Comparison of ENCODE assay signal across 3 cellular contexts in the genomic region with DNA sequence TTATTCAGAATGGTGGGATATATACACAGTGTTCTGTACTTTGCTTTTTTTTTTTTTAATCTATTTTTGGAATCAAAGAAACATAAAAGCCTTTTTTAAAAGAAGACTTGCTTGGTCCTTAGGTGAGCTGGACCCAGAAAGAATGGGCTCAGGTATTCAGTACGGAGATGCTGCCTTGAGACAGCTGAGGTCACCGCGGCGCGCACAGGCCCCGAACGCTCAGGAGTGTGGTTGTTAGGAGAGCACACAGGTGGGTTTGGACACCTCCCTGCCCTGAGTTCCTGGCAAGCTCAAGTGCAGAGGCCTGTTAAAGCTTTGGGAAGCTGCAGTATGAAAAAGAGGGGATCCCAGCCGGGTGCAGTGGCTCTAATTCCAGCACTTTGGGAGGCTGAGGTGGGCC.
"Had no signal": no experiment of that assay in that cellular context is flagged by ENCODE, and none has a peak within 500 bp of the region (broad histone marks: within the 10 kb centered on the region; RNA-seq: fewer than 3 reads in every experiment).

No MANE protein-coding gene starts in this region.

- DNase-seq: GDM1, GF-D8 had no signal

- ATAC-seq: GM12878 had no signal
